Comparison of ENCODE assay signal across 1 cellular context in the genomic region with DNA sequence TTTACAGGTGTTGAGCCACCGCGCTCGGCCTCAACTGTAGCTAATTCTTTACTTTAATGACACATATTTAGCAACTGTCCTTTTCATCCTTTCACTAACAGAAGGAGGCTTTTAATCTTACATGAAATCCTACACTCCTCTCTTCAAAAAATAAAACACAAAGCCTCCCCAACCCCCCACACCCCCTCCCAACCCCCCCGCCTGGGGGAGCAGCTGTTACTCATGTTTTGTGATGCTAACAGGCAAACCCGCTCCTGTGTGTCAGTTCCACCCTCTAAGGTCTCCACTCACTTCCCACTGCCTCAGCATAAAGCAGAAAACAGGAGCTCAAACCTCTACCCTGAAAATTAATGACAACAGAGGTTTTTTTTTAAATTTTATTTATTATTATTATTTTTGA.
TF ChIP-seq lines count a peak whose summit lies in the region.

No MANE protein-coding gene starts in this region.

TF ChIP-seq in GM12878, 131 proteins besides CTCF, POLR2A, EP300 and RAD21 (continued from another document):
- TF ChIP-seq, protein P1, sequence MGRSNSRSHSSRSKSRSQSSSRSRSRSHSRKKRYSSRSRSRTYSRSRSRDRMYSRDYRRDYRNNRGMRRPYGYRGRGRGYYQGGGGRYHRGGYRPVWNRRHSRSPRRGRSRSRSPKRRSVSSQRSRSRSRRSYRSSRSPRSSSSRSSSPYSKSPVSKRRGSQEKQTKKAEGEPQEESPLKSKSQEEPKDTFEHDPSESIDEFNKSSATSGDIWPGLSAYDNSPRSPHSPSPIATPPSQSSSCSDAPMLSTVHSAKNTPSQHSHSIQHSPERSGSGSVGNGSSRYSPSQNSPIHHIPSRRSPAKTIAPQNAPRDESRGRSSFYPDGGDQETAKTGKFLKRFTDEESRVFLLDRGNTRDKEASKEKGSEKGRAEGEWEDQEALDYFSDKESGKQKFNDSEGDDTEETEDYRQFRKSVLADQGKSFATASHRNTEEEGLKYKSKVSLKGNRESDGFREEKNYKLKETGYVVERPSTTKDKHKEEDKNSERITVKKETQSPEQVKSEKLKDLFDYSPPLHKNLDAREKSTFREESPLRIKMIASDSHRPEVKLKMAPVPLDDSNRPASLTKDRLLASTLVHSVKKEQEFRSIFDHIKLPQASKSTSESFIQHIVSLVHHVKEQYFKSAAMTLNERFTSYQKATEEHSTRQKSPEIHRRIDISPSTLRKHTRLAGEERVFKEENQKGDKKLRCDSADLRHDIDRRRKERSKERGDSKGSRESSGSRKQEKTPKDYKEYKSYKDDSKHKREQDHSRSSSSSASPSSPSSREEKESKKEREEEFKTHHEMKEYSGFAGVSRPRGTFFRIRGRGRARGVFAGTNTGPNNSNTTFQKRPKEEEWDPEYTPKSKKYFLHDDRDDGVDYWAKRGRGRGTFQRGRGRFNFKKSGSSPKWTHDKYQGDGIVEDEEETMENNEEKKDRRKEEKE (IDR thresholded peaks at IDR 0.05), result no peak
- TF ChIP-seq RFX5 (IDR thresholded peaks at IDR 0.05; ENCODE audit: low read depth, low read length) (no peak), TCF12 (IDR thresholded peaks at IDR 0.05; ENCODE audit: low read depth, low read length) (0 out of 2 replicates have a peak, but pooled peaks have one; percentile 29), SRF (IDR thresholded peaks at IDR 0.05; ENCODE audit: low read depth in 2 of 2, low read length in 2 of 2) (no peak)
